Comparison of ENCODE assay signal across 15 cellular contexts in the genomic region with DNA sequence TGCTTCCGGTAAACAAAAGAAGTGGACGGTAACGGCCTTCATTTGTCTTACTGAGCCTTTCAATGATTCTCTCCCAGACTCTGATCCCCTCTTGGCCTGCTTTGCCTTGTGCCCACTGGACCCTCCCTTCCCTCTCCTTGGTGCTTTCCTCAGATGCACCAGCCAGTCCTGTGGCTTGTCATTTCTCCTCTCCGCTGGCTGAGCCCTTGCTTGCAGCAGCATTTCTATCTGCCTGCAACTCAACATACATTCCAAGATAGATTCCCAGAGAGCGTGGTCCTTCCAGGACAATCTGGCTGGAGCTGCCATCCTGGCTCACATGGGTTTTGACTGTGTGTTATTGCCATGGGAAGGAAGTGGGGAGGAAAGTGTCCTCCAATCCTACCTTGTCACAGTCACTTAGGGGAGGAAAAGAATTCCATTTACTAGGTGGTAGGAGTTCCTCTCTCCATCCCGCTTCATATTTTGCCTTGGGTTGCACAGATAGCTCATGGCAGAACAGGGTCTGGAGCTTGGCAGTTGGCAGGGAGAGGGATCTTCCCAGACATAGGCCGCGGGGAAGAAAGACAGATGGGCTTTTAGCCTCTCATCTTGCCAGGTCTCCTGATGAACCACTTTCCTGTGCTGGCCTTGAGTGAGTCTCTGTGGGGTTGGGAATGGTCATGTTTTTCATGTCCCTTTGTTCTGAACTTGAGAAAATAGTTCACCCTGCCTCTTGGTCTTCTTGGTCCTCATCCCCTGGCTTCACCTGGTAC.
"Had no signal": no experiment of that assay in that cellular context is flagged by ENCODE, and none has a peak within 500 bp of the region (broad histone marks: within the 10 kb centered on the region; RNA-seq: fewer than 3 reads in every experiment).

No MANE protein-coding gene starts in this region.

- ATAC-seq: esophagus mucosa; naive thymus-derived CD8-positive, alpha-beta T cell; stimulated activated memory B cell treated with anti-CD40 and anti-IgM and Interleukin-4, amounts not matched to agents 10 μg/mL and 1 μg/mL and 100 μg/mL, for 72 hours had no signal

- H3K4me1 ChIP-seq: vagina had no signal

- H3K4me3 ChIP-seq: tibial artery, vagina had no signal

- H3K36me3 Mint-ChIP-seq: activated naive CD8-positive, alpha-beta T cell treated with anti-CD3 and anti-CD28 coated beads for 36 hours; naive thymus-derived CD8-positive, alpha-beta T cell; stimulated activated memory B cell treated with anti-CD40 and anti-IgM and Interleukin-4, amounts not matched to agents 10 μg/mL and 1 μg/mL and 100 μg/mL, for 72 hours had no signal

- H3K36me3 ChIP-seq: brain microvascular endothelial cell, tibial artery, vagina had no signal

- H3K9me3 Mint-ChIP-seq: activated CD4-positive, alpha-beta T cell treated with anti-CD3 and anti-CD28 coated beads, Interleukin-2, amount 10 ng/mL, durations not matched to agents 7 days and 5 days; activated naive CD8-positive, alpha-beta T cell treated with anti-CD3 and anti-CD28 coated beads for 36 hours; activated T-helper 1 cell treated with anti-CD3 and anti-CD28 coated beads, Interleukin-12 subunit alpha, Interleukin-12 subunit beta, Interleukin-2, Interleukin-4 antibody, amounts not matched to agents 30 ng/mL and 10 ng/mL and 1 ng/mL, durations not matched to agents 14 hours and 24 hours and 36 hours; naive thymus-derived CD8-positive, alpha-beta T cell; stimulated activated memory B cell treated with anti-CD40 and anti-IgM and Interleukin-4, amounts not matched to agents 10 μg/mL and 1 μg/mL and 100 μg/mL, for 72 hours had no signal

- H3K4me3 Mint-ChIP-seq: activated CD4-positive, alpha-beta T cell treated with anti-CD3 and anti-CD28 coated beads, Interleukin-2, amount 10 ng/mL, durations not matched to agents 7 days and 5 days; activated naive CD8-positive, alpha-beta T cell treated with anti-CD3 and anti-CD28 coated beads for 36 hours; activated T-helper 1 cell treated with anti-CD3 and anti-CD28 coated beads, Interleukin-12 subunit alpha, Interleukin-12 subunit beta, Interleukin-2, Interleukin-4 antibody, amounts not matched to agents 30 ng/mL and 10 ng/mL and 1 ng/mL, durations not matched to agents 14 hours and 24 hours and 36 hours; stimulated activated memory B cell treated with anti-CD40 and anti-IgM and Interleukin-4, amounts not matched to agents 10 μg/mL and 1 μg/mL and 100 μg/mL, for 72 hours had no signal

- DNase-seq: activated CD4-positive, alpha-beta T cell treated with anti-CD3 and anti-CD28 coated beads, Interleukin-2, amount 10 ng/mL, durations not matched to agents 7 days and 5 days; activated CD8-positive, alpha-beta memory T cell treated with anti-CD3 and anti-CD28 coated beads for 24 hours; activated naive CD8-positive, alpha-beta T cell treated with anti-CD3 and anti-CD28 coated beads for 36 hours; brain microvascular endothelial cell; cerebellar nuclear complex; kidney; mesenchymal stem cell; naive thymus-derived CD8-positive, alpha-beta T cell; retina; stimulated activated CD4-positive, alpha-beta T cell treated with anti-CD3 and anti-CD28 coated beads, Interleukin-2, amount 100 ng/mL, for 48 hours; tibial artery had no signal

- H3K27me3 ChIP-seq: vagina had no signal

- H3K27ac Mint-ChIP-seq: activated CD4-positive, alpha-beta T cell treated with anti-CD3 and anti-CD28 coated beads, Interleukin-2, amount 10 ng/mL, durations not matched to agents 7 days and 5 days; activated naive CD8-positive, alpha-beta T cell treated with anti-CD3 and anti-CD28 coated beads for 36 hours; activated T-helper 1 cell treated with anti-CD3 and anti-CD28 coated beads, Interleukin-12 subunit alpha, Interleukin-12 subunit beta, Interleukin-2, Interleukin-4 antibody, amounts not matched to agents 30 ng/mL and 10 ng/mL and 1 ng/mL, durations not matched to agents 14 hours and 24 hours and 36 hours; stimulated activated memory B cell treated with anti-CD40 and anti-IgM and Interleukin-4, amounts not matched to agents 10 μg/mL and 1 μg/mL and 100 μg/mL, for 72 hours had no signal

- H3K9me3 ChIP-seq: tibial artery, vagina had no signal

- H3K27ac ChIP-seq: brain microvascular endothelial cell, tibial artery, vagina had no signal
